In genomic region chr10:114043532-114044250, GRCh38 we compare ENCODE assay signal across 8 cellular contexts. TPM values are rescaled to one million over a fixed set of nuclear protein-coding genes. Genes with fewer than 3 reads are reported as not detected.
DNase-seq lines count a peak whose midpoint lies in the region; ATAC-seq, FAIRE-seq and TF ChIP-seq lines count a peak whose summit lies in the region.

TSS of gene ADRB1 (plus strand) at chr10:114043866. CDS start at chr10:114044133, 267 bp downstream.

- in situ Hi-C loops in KBM-7 (cut with MboI; ENCODE audit: low pct_unique_long_range_greater_than_20kb, low sequenced_read_pairs) = no loop called here

- peak within 1 kb of the TSS; percentile 93 for H3K4me2 ChIP-seq in keratinocyte (ENCODE audit: control insufficient read depth, extremely low read depth, insufficient read depth, low read depth, low read length)

- H3K27ac ChIP-seq in keratinocyte (ENCODE audit: control insufficient read depth, insufficient read depth, low read length) (no peak within 1 kb of the TSS), skin epidermis (peak within 1 kb of the TSS in 12 of 21 experiments; percentile 24 to 80 (median 48))

- H3K9ac ChIP-seq in keratinocyte (ENCODE audit: control insufficient read depth, extremely low read depth, insufficient read depth, low read length) = no peak within 1 kb of the TSS

- FAIRE-seq in keratinocyte (lab: Jason Lieb, UNC) = no peak

- no peaks in the 10 kb centered on the region for H3K9me1 ChIP-seq in keratinocyte (ENCODE audit: control insufficient read depth, extremely low read depth, insufficient read depth, low read length)

- no peaks in the 10 kb centered on the region for H3K79me2 ChIP-seq in keratinocyte (ENCODE audit: control insufficient read depth, insufficient read depth, low read length)

- no peaks in the 10 kb centered on the region for H3K36me3 ChIP-seq in keratinocyte (ENCODE audit: control insufficient read depth in 2 of 2, extremely low read depth in 1 of 2, insufficient read depth in 2 of 2, low read length in 2 of 2)

- no peaks in the 10 kb centered on the region for H4K20me1 ChIP-seq in keratinocyte (ENCODE audit: control insufficient read depth, extremely low read depth, insufficient read depth, low read length)

- TF ChIP-seq CTCF in cardiac fibroblast (IDR thresholded peaks at IDR 0.05; ENCODE audit: low read depth, low read length) = no peak
- TF ChIP-seq CTCF in keratinocyte (optimal IDR thresholded peaks at IDR 0.05 in 1 of 3, IDR thresholded peaks at IDR 0.05 in 1 of 3, conservative IDR thresholded peaks at IDR 0.05 in 1 of 3; ENCODE audit: extremely low read depth in 1 of 3, insufficient read depth in 2 of 3, low read length in 3 of 3) = no peak

- H3K9me3 ChIP-seq in keratinocyte (ENCODE audit: control insufficient read depth, low read depth, low read length) = peaks cover 5% of the 10 kb centered on the region

- ATAC-seq in GM19372 (IDR thresholded peaks at IDR 0.05; ENCODE audit: low read depth, unreplicated experiment) = peak; percentile 44
- no peak for ATAC-seq in HG02884 (IDR thresholded peaks at IDR 0.05; ENCODE audit: unreplicated experiment)

- peaks cover 28% of the 10 kb centered on the region for H3K27me3 ChIP-seq in keratinocyte (ENCODE audit: control insufficient read depth, extremely low read depth, insufficient read depth, low read length)

- peak; percentile 29 for DNase-seq in CD1c-positive myeloid dendritic cell (ENCODE audit: extremely low spot score)
- peak; percentile 55 for DNase-seq in KBM-7
- DNase-seq in SKM-1 treated with dmso at 0.1 percent for 144 hours (lab: John Stamatoyannopoulos, UW; ENCODE audit: unreplicated experiment) = peak; percentile 55
- peak; percentile 19 to 25 for DNase-seq in cardiac fibroblast (ENCODE audit: low read depth in 2 of 2)
- peak; percentile 11 for DNase-seq in keratinocyte (ENCODE audit: low read depth, low spot score)

- H3K4me3 ChIP-seq in cardiac fibroblast (replicated peaks in 1 of 2; ENCODE audit: low read depth in 2 of 2, low read length in 2 of 2) = peak within 1 kb of the TSS in 1 of 2 donors; percentile 23
- H3K4me3 ChIP-seq in keratinocyte (ENCODE audit: control insufficient read depth in 2 of 3, extremely low read depth in 1 of 3, insufficient read depth in 2 of 3, low read depth in 1 of 3, low read length in 3 of 3) = peak within 1 kb of the TSS; percentile 46 to 68 (median 63)
- H3K4me3 ChIP-seq in skin epidermis = peak within 1 kb of the TSS; percentile 32 to 54 (median 43)

- peaks cover 5% of the 10 kb centered on the region for H3K4me1 ChIP-seq in keratinocyte (ENCODE audit: control insufficient read depth, extremely low read depth, insufficient read depth, low read length)

- dilution Hi-C loops in keratinocyte (cut with MboI; ENCODE audit: extremely low pct_ligation_motif_present, low sequenced_read_pairs) = no loop called here

- H2AFZ ChIP-seq in keratinocyte (ENCODE audit: control insufficient read depth, low read length) = peak within 1 kb of the TSS; percentile 85

RNA-seq across cellular contexts. Expression of gene ADRB1, which starts in this region (rescaled TPM):
- polyA plus RNA-seq in keratinocyte = 0.04 to 0.07 TPM (median 0.05 TPM) in 3 replicates
- 0.12 TPM for polyA plus RNA-seq in keratinocyte (2011; ENCODE audit: low read depth)
- polyA plus RNA-seq in keratinocyte (2011; cell fraction: cytosol; rRNA removed) = 0.04 and 0.06 TPM in 2 replicates
- polyA plus RNA-seq in keratinocyte (2011; cell fraction: nucleus; rRNA removed) = 0.05 and 0.14 TPM in 2 replicates
- 0.22 and 0.24 TPM in 2 replicates for polyA plus RNA-seq in keratinocyte (2012; ENCODE audit: low replicate concordance)
- not detected in 3 replicates for polyA minus RNA-seq in keratinocyte
- not detected for polyA minus RNA-seq in keratinocyte (2011; cell fraction: cytosol; rRNA and poly(A)+ RNA removed)
- polyA minus RNA-seq in keratinocyte (2011; cell fraction: nucleus; rRNA and poly(A)+ RNA removed) = not detected in 2 replicates

Comparison
In these comparisons a context has a peak if more than half of its experiments do, and no peak if none do; other contexts are left out.
1. Peak in DNase-seq, H3K4me3 ChIP-seq and H3K4me2 ChIP-seq in keratinocyte; RNA of the gene not detected or under 1 TPM.